24 cellular contexts compared by ENCODE assay signal in the genomic region with DNA sequence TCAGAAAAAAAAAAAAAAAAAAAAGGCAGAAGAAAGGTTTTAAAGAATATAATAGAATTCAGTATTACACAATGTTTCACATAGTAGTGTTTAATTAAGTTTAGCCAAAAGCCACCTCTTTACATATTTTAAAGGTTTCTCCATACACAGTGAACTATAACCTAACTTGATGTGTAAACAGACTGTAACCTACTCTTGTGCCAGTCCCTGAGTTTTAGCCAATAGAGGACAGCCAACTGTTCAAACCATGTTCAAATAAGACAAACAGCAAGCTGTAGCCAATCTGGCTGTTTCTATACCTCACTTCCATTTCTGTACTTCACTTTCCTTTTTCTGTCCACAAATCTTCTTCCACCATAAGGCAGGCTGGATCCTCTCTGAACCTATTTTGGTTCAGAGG.
"Had no signal": no experiment of that assay in that cellular context is flagged by ENCODE, and none has a peak within 500 bp of the region (broad histone marks: within the 10 kb centered on the region; RNA-seq: fewer than 3 reads in every experiment).

No MANE protein-coding gene starts in this region.

- H3K4me1 Mint-ChIP-seq: naive thymus-derived CD4-positive, alpha-beta T cell; stimulated activated naive B cell treated with anti-CD40 and anti-IgM and Interleukin-4, amounts not matched to agents 10 μg/mL and 1 μg/mL and 100 μg/mL, for 72 hours had no signal

- H3K27ac ChIP-seq: hepatocyte, ovary, right atrium auricular region, skin epidermis, stomach, testis, thyroid gland, transverse colon, upper lobe of left lung, vagina had no signal

- ATAC-seq: mucosa of descending colon; naive thymus-derived CD4-positive, alpha-beta T cell; natural killer cell treated with Interleukin-12 subunit alpha and Interleukin-12 subunit beta and Interleukin-15 and Interleukin-18, amount 100 ng/mL, for 72 hours; sciatic nerve; stimulated activated naive B cell treated with anti-CD40 and anti-IgM and Interleukin-4, amounts not matched to agents 10 μg/mL and 1 μg/mL and 100 μg/mL, for 72 hours; stimulated activated naive CD8-positive, alpha-beta T cell treated with anti-CD3 and anti-CD28 coated beads, Interleukin-15, Interleukin-2, amounts not matched to agents 100 U/mL and 50 U/mL, for 24 hours had no signal

- H3K79me2 ChIP-seq: hepatocyte had no signal

- H3K27me3 ChIP-seq: hepatocyte, ovary, right atrium auricular region, stomach, testis, transverse colon, upper lobe of left lung, vagina had no signal

- H3K9me3 Mint-ChIP-seq: naive thymus-derived CD4-positive, alpha-beta T cell; natural killer cell treated with Interleukin-12 subunit alpha and Interleukin-12 subunit beta and Interleukin-15 and Interleukin-18, amount 100 ng/mL, for 72 hours; stimulated activated naive B cell treated with anti-CD40 and anti-IgM and Interleukin-4, amounts not matched to agents 10 μg/mL and 1 μg/mL and 100 μg/mL, for 72 hours had no signal

- H3K4me2 ChIP-seq: hepatocyte had no signal

- H3K4me1 ChIP-seq: right atrium auricular region, stomach, testis, thyroid gland, transverse colon, upper lobe of left lung, vagina had no signal

- H3K27me3 Mint-ChIP-seq: naive thymus-derived CD4-positive, alpha-beta T cell; stimulated activated naive B cell treated with anti-CD40 and anti-IgM and Interleukin-4, amounts not matched to agents 10 μg/mL and 1 μg/mL and 100 μg/mL, for 72 hours had no signal

- H3K36me3 ChIP-seq: ovary, right atrium auricular region, stomach, thyroid gland, transverse colon, upper lobe of left lung, vagina had no signal

- H3K36me3 Mint-ChIP-seq: naive thymus-derived CD4-positive, alpha-beta T cell; natural killer cell treated with Interleukin-12 subunit alpha and Interleukin-12 subunit beta and Interleukin-15 and Interleukin-18, amount 100 ng/mL, for 72 hours; stimulated activated naive B cell treated with anti-CD40 and anti-IgM and Interleukin-4, amounts not matched to agents 10 μg/mL and 1 μg/mL and 100 μg/mL, for 72 hours had no signal

- H2AFZ ChIP-seq: hepatocyte had no signal

- H3K9me3 ChIP-seq: mucosa of descending colon, ovary, right atrium auricular region, stomach, testis, thyroid gland, transverse colon, upper lobe of left lung, vagina had no signal

- H3K4me3 ChIP-seq: hepatocyte, lung, mucosa of descending colon, ovary, right atrium auricular region, skin epidermis, stomach, testis, thyroid gland, transverse colon, upper lobe of left lung, vagina had no signal

- DNase-seq: islet precursor cell; midbrain; mucosa of descending colon; naive thymus-derived CD4-positive, alpha-beta T cell; ovary; stimulated activated CD4-positive, alpha-beta T cell treated with anti-CD3 and anti-CD28 coated beads, Interleukin-12 subunit alpha, Interleukin-12 subunit beta, amount 100 ng/mL, for 4 hours; stimulated activated CD4-positive, alpha-beta T cell treated with anti-CD3 and anti-CD28 coated beads, Interleukin-15, amount 100 ng/mL, for 24 hours; stimulated activated CD4-positive, alpha-beta T cell treated with anti-CD3 and anti-CD28 coated beads, Interleukin-2, amount 100 ng/mL, for 24 hours; stimulated activated CD4-positive, alpha-beta T cell treated with anti-CD3 and anti-CD28 coated beads, Interleukin-4, amount 100 ng/mL, for 1 hour; stimulated activated naive B cell treated with anti-CD40 and anti-IgM and Interleukin-4, amounts not matched to agents 10 μg/mL and 1 μg/mL and 100 μg/mL, for 72 hours; stimulated activated naive CD8-positive, alpha-beta T cell treated with anti-CD3 and anti-CD28 coated beads, Interleukin-15, Interleukin-2, amounts not matched to agents 100 U/mL and 50 U/mL, for 24 hours; stomach; testis; thyroid gland; transverse colon; upper lobe of left lung had no signal

- H3K27ac Mint-ChIP-seq: naive thymus-derived CD4-positive, alpha-beta T cell; natural killer cell treated with Interleukin-12 subunit alpha and Interleukin-12 subunit beta and Interleukin-15 and Interleukin-18, amount 100 ng/mL, for 72 hours; progenitor cell of endocrine pancreas; stimulated activated naive B cell treated with anti-CD40 and anti-IgM and Interleukin-4, amounts not matched to agents 10 μg/mL and 1 μg/mL and 100 μg/mL, for 72 hours had no signal

- H3K4me3 Mint-ChIP-seq: naive thymus-derived CD4-positive, alpha-beta T cell; natural killer cell treated with Interleukin-12 subunit alpha and Interleukin-12 subunit beta and Interleukin-15 and Interleukin-18, amount 100 ng/mL, for 72 hours; stimulated activated naive B cell treated with anti-CD40 and anti-IgM and Interleukin-4, amounts not matched to agents 10 μg/mL and 1 μg/mL and 100 μg/mL, for 72 hours had no signal
